2 cellular contexts compared by ENCODE assay signal in genomic region chr2:121239969-121240368, GRCh38.
TF ChIP-seq lines count a peak whose summit lies in the region.

No MANE protein-coding gene starts in this region.

TF ChIP-seq in Ishikawa, 13 proteins besides CTCF, POLR2A, EP300 and RAD21:
- TF ChIP-seq REST (IDR thresholded peaks at IDR 0.05; ENCODE audit: low read depth) (no peak), CEBPB (IDR thresholded peaks at IDR 0.05) (peak; percentile 50; the same call in 1 of the 2 replicates)

TF ChIP-seq in K562, 482 proteins besides CTCF, POLR2A, EP300 and RAD21:
- no peak for TF ChIP-seq BDP1 (IDR thresholded peaks at IDR 0.05; ENCODE audit: insufficient read depth, insufficient read length)
- peak; percentile 85 for TF ChIP-seq CEBPB (tag; IDR thresholded peaks at IDR 0.05)
- TF ChIP-seq ZKSCAN1 (IDR thresholded peaks at IDR 0.05; ENCODE audit: low read depth, low read length) = no peak
- TF ChIP-seq TCFL5 (CRISPR knock-in tag; conservative IDR thresholded peaks at IDR 0.05) = no peak
- TF ChIP-seq PHB2 (IDR thresholded peaks at IDR 0.05; ENCODE audit: low read depth) = no peak
- TF ChIP-seq CEBPG (CRISPR knock-in tag; IDR thresholded peaks at IDR 0.05) = no peak
- TF ChIP-seq CEBPG (tag; conservative IDR thresholded peaks at IDR 0.05 in 1 of 2, IDR thresholded peaks at IDR 0.05 in 1 of 2) = peak; percentile 47 to 56; a peak in 3 of 4 replicates
- no peak for TF ChIP-seq ZNF830 (CRISPR knock-in tag; IDR thresholded peaks at IDR 0.05)
- no peak for TF ChIP-seq RERE (CRISPR knock-in tag; IDR thresholded peaks at IDR 0.05; ENCODE audit: borderline replicate concordance)
- no peak for TF ChIP-seq TCF7L2 (IDR thresholded peaks at IDR 0.05; ENCODE audit: low read depth, low read length)
- no peak for TF ChIP-seq MECOM (CRISPR knock-in tag; IDR thresholded peaks at IDR 0.05)
